1 cellular context compared by ENCODE assay signal in the genomic region with DNA sequence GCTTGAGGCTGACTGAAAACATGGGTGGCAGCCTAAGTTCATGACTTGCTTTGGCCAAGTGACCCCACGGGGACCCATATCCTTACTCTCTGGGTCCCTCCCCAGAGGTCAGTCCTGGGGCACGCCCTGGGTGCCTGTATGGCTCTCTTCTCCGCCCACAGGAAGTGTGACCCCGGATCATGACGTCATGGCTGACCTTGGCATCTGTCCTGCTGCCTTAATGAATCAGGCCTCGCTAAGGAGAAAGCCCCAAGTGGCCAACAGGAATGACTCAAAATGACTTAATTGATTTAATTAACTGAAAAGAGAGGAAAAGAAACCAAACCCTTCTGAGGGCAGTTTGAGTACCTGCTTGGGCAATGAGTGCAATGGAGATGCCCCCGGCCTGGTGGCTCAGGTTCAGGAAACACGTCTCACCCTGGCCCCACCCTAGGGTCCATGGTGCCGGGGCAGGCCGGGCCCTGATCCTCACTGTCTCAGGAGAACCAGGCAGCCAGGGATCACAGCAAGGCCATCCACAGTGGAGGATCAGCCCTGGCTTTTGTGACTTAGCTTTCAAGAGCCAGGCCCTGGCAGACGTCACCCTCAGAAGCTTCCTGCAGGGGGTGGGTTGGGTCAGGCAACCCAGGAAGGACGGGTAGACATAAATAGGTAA.
A peak's percentile ranks its signal among the peaks of the same experiment; 100 is the strongest.
TF ChIP-seq lines count a peak whose summit lies in the region.

No MANE protein-coding gene starts in this region.

TF ChIP-seq in K562, 482 proteins besides CTCF, POLR2A, EP300 and RAD21 (continues in another document):
- TF ChIP-seq RHOXF2B (CRISPR knock-in tag; conservative IDR thresholded peaks at IDR 0.05) (no peak), ZNF436 (CRISPR knock-in tag; IDR thresholded peaks at IDR 0.05) (no peak), BACH1 (tag; IDR thresholded peaks at IDR 0.05) (no peak), SRSF1 (IDR thresholded peaks at IDR 0.05; ENCODE audit: low read depth, low read length) (no peak), MBD2 (IDR thresholded peaks at IDR 0.05; ENCODE audit: borderline replicate concordance, low read depth) (no peak), ATF1 (CRISPR knock-in tag; IDR thresholded peaks at IDR 0.05) (no peak), ATF1 (tag; IDR thresholded peaks at IDR 0.05) (peak; percentile 60), FUS (optimal IDR thresholded peaks at IDR 0.05; ENCODE audit: low read depth, low read length) (no peak), KLF10 (CRISPR knock-in tag; IDR thresholded peaks at IDR 0.05) (no peak), TBL1XR1 (IDR thresholded peaks at IDR 0.05; ENCODE audit: low read length in 2 of 2) (no peak), CREM (IDR thresholded peaks at IDR 0.05; ENCODE audit: low read depth) (peak; percentile 58), GABPA (tag; conservative IDR thresholded peaks at IDR 0.05; ENCODE audit: low read depth) (peak; percentile 36; the same call in 1 of the 2 replicates), SMARCB1 (IDR thresholded peaks at IDR 0.05; ENCODE audit: insufficient read length, low read depth) (no peak), POLR3A (IDR thresholded peaks at IDR 0.05; ENCODE audit: borderline replicate concordance, extremely low read depth, insufficient read depth, insufficient read length) (no peak), HNRNPH1 (optimal IDR thresholded peaks at IDR 0.05; ENCODE audit: low read depth, low read length) (no peak), POLR2H (tag; IDR thresholded peaks at IDR 0.05; ENCODE audit: low read depth) (no peak), ATF7 (IDR thresholded peaks at IDR 0.05) (peak; percentile 85; the same call in 1 of the 2 replicates), PHTF2 (CRISPR knock-in tag; IDR thresholded peaks at IDR 0.05) (no peak), ZBTB17 (CRISPR knock-in tag; IDR thresholded peaks at IDR 0.05) (no peak), SMAD3 (CRISPR knock-in tag; conservative IDR thresholded peaks at IDR 0.05) (no peak), ZNF699 (CRISPR knock-in tag; IDR thresholded peaks at IDR 0.05; ENCODE audit: insufficient replicate concordance) (no peak), KAT8 (IDR thresholded peaks at IDR 0.05; ENCODE audit: low read depth) (no peak), ESRRB (CRISPR knock-in tag; IDR thresholded peaks at IDR 0.05; ENCODE audit: borderline replicate concordance) (no peak), PURB (CRISPR knock-in tag; IDR thresholded peaks at IDR 0.05; ENCODE audit: low read depth) (no peak), JUND (IDR thresholded peaks at IDR 0.05; ENCODE audit: borderline replicate concordance, low read depth, low read length) (0 out of 2 replicates have a peak, but pooled peaks have one; percentile 15), JUND (tag; IDR thresholded peaks at IDR 0.05; ENCODE audit: borderline replicate concordance, low read depth, low read length) (no peak), IFI16 (CRISPR knock-in tag; IDR thresholded peaks at IDR 0.05) (no peak), STAG1 (CRISPR knock-in tag; IDR thresholded peaks at IDR 0.05; ENCODE audit: borderline replicate concordance) (no peak), NFIX (CRISPR knock-in tag; IDR thresholded peaks at IDR 0.05; ENCODE audit: low read depth) (no peak), CCAR2 (IDR thresholded peaks at IDR 0.05; ENCODE audit: low read depth, low read length) (no peak), EGR1 (conservative IDR thresholded peaks at IDR 0.05) (no peak), MTA2 (IDR thresholded peaks at IDR 0.05; ENCODE audit: low read depth) (no peak), TAF1 (IDR thresholded peaks at IDR 0.05; ENCODE audit: control insufficient read depth, extremely low read depth, insufficient read depth, low read length, severe bottlenecking) (no peak), ZNF408 (CRISPR knock-in tag; IDR thresholded peaks at IDR 0.05; ENCODE audit: low read depth) (no peak), IRF2 (CRISPR knock-in tag; IDR thresholded peaks at IDR 0.05) (no peak)
- TF ChIP-seq, protein P1, sequence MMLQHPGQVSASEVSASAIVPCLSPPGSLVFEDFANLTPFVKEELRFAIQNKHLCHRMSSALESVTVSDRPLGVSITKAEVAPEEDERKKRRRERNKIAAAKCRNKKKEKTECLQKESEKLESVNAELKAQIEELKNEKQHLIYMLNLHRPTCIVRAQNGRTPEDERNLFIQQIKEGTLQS (IDR thresholded peaks at IDR 0.05): peak; percentile 81
- TF ChIP-seq, protein P1 (CRISPR knock-in tag; conservative IDR thresholded peaks at IDR 0.05): no peak
- TF ChIP-seq, protein P2, sequence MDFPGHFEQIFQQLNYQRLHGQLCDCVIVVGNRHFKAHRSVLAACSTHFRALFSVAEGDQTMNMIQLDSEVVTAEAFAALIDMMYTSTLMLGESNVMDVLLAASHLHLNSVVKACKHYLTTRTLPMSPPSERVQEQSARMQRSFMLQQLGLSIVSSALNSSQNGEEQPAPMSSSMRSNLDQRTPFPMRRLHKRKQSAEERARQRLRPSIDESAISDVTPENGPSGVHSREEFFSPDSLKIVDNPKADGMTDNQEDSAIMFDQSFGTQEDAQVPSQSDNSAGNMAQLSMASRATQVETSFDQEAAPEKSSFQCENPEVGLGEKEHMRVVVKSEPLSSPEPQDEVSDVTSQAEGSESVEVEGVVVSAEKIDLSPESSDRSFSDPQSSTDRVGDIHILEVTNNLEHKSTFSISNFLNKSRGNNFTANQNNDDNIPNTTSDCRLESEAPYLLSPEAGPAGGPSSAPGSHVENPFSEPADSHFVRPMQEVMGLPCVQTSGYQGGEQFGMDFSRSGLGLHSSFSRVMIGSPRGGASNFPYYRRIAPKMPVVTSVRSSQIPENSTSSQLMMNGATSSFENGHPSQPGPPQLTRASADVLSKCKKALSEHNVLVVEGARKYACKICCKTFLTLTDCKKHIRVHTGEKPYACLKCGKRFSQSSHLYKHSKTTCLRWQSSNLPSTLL (IDR thresholded peaks at IDR 0.05): no peak
- TF ChIP-seq, protein P3, sequence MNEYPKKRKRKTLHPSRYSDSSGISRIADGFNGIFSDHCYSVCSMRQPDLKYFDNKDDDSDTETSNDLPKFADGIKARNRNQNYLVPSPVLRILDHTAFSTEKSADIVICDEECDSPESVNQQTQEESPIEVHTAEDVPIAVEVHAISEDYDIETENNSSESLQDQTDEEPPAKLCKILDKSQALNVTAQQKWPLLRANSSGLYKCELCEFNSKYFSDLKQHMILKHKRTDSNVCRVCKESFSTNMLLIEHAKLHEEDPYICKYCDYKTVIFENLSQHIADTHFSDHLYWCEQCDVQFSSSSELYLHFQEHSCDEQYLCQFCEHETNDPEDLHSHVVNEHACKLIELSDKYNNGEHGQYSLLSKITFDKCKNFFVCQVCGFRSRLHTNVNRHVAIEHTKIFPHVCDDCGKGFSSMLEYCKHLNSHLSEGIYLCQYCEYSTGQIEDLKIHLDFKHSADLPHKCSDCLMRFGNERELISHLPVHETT (CRISPR knock-in tag; conservative IDR thresholded peaks at IDR 0.05 in 1 of 2, IDR thresholded peaks at IDR 0.05 in 1 of 2): no peak
- TF ChIP-seq, protein P4, sequence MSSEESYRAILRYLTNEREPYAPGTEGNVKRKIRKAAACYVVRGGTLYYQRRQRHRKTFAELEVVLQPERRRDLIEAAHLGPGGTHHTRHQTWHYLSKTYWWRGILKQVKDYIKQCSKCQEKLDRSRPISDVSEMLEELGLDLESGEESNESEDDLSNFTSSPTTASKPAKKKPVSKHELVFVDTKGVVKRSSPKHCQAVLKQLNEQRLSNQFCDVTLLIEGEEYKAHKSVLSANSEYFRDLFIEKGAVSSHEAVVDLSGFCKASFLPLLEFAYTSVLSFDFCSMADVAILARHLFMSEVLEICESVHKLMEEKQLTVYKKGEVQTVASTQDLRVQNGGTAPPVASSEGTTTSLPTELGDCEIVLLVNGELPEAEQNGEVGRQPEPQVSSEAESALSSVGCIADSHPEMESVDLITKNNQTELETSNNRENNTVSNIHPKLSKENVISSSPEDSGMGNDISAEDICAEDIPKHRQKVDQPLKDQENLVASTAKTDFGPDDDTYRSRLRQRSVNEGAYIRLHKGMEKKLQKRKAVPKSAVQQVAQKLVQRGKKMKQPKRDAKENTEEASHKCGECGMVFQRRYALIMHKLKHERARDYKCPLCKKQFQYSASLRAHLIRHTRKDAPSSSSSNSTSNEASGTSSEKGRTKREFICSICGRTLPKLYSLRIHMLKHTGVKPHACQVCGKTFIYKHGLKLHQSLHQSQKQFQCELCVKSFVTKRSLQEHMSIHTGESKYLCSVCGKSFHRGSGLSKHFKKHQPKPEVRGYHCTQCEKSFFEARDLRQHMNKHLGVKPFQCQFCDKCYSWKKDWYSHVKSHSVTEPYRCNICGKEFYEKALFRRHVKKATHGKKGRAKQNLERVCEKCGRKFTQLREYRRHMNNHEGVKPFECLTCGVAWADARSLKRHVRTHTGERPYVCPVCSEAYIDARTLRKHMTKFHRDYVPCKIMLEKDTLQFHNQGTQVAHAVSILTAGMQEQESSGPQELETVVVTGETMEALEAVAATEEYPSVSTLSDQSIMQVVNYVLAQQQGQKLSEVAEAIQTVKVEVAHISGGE (CRISPR knock-in tag; IDR thresholded peaks at IDR 0.05): no peak
- TF ChIP-seq, protein P5, sequence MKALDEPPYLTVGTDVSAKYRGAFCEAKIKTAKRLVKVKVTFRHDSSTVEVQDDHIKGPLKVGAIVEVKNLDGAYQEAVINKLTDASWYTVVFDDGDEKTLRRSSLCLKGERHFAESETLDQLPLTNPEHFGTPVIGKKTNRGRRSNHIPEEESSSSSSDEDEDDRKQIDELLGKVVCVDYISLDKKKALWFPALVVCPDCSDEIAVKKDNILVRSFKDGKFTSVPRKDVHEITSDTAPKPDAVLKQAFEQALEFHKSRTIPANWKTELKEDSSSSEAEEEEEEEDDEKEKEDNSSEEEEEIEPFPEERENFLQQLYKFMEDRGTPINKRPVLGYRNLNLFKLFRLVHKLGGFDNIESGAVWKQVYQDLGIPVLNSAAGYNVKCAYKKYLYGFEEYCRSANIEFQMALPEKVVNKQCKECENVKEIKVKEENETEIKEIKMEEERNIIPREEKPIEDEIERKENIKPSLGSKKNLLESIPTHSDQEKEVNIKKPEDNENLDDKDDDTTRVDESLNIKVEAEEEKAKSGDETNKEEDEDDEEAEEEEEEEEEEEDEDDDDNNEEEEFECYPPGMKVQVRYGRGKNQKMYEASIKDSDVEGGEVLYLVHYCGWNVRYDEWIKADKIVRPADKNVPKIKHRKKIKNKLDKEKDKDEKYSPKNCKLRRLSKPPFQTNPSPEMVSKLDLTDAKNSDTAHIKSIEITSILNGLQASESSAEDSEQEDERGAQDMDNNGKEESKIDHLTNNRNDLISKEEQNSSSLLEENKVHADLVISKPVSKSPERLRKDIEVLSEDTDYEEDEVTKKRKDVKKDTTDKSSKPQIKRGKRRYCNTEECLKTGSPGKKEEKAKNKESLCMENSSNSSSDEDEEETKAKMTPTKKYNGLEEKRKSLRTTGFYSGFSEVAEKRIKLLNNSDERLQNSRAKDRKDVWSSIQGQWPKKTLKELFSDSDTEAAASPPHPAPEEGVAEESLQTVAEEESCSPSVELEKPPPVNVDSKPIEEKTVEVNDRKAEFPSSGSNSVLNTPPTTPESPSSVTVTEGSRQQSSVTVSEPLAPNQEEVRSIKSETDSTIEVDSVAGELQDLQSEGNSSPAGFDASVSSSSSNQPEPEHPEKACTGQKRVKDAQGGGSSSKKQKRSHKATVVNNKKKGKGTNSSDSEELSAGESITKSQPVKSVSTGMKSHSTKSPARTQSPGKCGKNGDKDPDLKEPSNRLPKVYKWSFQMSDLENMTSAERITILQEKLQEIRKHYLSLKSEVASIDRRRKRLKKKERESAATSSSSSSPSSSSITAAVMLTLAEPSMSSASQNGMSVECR (CRISPR knock-in tag; IDR thresholded peaks at IDR 0.05): no peak
- TF ChIP-seq, protein P6, sequence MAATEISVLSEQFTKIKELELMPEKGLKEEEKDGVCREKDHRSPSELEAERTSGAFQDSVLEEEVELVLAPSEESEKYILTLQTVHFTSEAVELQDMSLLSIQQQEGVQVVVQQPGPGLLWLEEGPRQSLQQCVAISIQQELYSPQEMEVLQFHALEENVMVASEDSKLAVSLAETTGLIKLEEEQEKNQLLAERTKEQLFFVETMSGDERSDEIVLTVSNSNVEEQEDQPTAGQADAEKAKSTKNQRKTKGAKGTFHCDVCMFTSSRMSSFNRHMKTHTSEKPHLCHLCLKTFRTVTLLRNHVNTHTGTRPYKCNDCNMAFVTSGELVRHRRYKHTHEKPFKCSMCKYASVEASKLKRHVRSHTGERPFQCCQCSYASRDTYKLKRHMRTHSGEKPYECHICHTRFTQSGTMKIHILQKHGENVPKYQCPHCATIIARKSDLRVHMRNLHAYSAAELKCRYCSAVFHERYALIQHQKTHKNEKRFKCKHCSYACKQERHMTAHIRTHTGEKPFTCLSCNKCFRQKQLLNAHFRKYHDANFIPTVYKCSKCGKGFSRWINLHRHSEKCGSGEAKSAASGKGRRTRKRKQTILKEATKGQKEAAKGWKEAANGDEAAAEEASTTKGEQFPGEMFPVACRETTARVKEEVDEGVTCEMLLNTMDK (IDR thresholded peaks at IDR 0.05; ENCODE audit: borderline replicate concordance, insufficient read depth, low read depth, low read length, poor library complexity, severe bottlenecking): no peak
- TF ChIP-seq, protein P7, sequence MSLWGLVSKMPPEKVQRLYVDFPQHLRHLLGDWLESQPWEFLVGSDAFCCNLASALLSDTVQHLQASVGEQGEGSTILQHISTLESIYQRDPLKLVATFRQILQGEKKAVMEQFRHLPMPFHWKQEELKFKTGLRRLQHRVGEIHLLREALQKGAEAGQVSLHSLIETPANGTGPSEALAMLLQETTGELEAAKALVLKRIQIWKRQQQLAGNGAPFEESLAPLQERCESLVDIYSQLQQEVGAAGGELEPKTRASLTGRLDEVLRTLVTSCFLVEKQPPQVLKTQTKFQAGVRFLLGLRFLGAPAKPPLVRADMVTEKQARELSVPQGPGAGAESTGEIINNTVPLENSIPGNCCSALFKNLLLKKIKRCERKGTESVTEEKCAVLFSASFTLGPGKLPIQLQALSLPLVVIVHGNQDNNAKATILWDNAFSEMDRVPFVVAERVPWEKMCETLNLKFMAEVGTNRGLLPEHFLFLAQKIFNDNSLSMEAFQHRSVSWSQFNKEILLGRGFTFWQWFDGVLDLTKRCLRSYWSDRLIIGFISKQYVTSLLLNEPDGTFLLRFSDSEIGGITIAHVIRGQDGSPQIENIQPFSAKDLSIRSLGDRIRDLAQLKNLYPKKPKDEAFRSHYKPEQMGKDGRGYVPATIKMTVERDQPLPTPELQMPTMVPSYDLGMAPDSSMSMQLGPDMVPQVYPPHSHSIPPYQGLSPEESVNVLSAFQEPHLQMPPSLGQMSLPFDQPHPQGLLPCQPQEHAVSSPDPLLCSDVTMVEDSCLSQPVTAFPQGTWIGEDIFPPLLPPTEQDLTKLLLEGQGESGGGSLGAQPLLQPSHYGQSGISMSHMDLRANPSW (CRISPR knock-in tag; IDR thresholded peaks at IDR 0.05): no peak
- TF ChIP-seq, protein P8, sequence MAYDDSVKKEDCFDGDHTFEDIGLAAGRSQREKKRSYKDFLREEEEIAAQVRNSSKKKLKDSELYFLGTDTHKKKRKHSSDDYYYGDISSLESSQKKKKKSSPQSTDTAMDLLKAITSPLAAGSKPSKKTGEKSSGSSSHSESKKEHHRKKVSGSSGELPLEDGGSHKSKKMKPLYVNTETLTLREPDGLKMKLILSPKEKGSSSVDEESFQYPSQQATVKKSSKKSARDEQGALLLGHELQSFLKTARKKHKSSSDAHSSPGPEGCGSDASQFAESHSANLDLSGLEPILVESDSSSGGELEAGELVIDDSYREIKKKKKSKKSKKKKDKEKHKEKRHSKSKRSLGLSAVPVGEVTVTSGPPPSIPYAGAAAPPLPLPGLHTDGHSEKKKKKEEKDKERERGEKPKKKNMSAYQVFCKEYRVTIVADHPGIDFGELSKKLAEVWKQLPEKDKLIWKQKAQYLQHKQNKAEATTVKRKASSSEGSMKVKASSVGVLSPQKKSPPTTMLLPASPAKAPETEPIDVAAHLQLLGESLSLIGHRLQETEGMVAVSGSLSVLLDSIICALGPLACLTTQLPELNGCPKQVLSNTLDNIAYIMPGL (CRISPR knock-in tag; IDR thresholded peaks at IDR 0.05): no peak
